In genomic region chr3:134309987-134310700, GRCh38 we compare ENCODE assay signal across 12 cellular contexts. TPM values are rescaled to one million over a fixed set of nuclear protein-coding genes. Genes with fewer than 3 reads are reported as not detected.
DNase-seq lines count a peak whose midpoint lies in the region; ATAC-seq and TF ChIP-seq lines count a peak whose summit lies in the region.
"Had no signal": no experiment of that assay in that cellular context is flagged by ENCODE, and none has a peak within 500 bp of the region (broad histone marks: within the 10 kb centered on the region; RNA-seq: fewer than 3 reads in every experiment).

No MANE protein-coding gene starts in this region.

- no peak for TF ChIP-seq CTCF in mammary epithelial cell (conservative IDR thresholded peaks at IDR 0.05 in 1 of 2, IDR thresholded peaks at IDR 0.05 in 1 of 2; ENCODE audit: extremely low read depth in 1 of 2, insufficient read depth in 1 of 2, low read depth in 1 of 2, low read length in 2 of 2)
- no peak for TF ChIP-seq CTCF in lung (IDR thresholded peaks at IDR 0.05; ENCODE audit: control extremely low read depth, extremely low read depth)
- TF ChIP-seq CTCF in thoracic aorta (IDR thresholded peaks at IDR 0.05) = no peak

- intact Hi-C loops in mammary epithelial cell (cut with micrococcal nuclease) = loop anchor here (2.0 to 10.0 kb wide), 3 partner anchors 97 to 445 kb away; no protein-coding TSS in a partner anchor

- H3K4me3 ChIP-seq in mammary epithelial cell (replicated peaks in 1 of 3; ENCODE audit: insufficient read depth in 1 of 3, low read depth in 2 of 3, low read length in 3 of 3) (no peak overlapping the region), lung (no peak overlapping the region), thoracic aorta (no peak overlapping the region)

- ATAC-seq in lung (ENCODE audit: insufficient read depth, low FRiP score) (peak; percentile 9), thoracic aorta (ENCODE audit: insufficient number of reproducible peaks, low FRiP score, low read depth) (no peak)

- peaks cover 53% of the 10 kb centered on the region for H3K4me1 ChIP-seq in mammary epithelial cell (ENCODE audit: insufficient read depth, low read length)
- H3K4me1 ChIP-seq in lung (ENCODE audit: control insufficient read depth in 2 of 2, insufficient read depth in 2 of 2, low read length in 2 of 2) = peaks cover 0 to 20% of the 10 kb centered on the region in 2 donors
- peaks cover 34 to 54% of the 10 kb centered on the region in 2 donors for H3K4me1 ChIP-seq in thoracic aorta (ENCODE audit: control insufficient read depth in 1 of 2, low read depth in 2 of 2)

- H4K20me1 ChIP-seq in mammary epithelial cell (ENCODE audit: insufficient read depth, low read length) = no peaks in the 10 kb centered on the region

- no TSS peak for BruUV-seq in mammary epithelial cell (replicated peaks; lab: Mats Ljungman, UMichigan)

- no peak overlapping the region for H3K9ac ChIP-seq in mammary epithelial cell (ENCODE audit: insufficient read depth, low read length)

- dilution Hi-C loops in mammary epithelial cell (cut with HindIII; ENCODE audit: low sequenced_read_pairs) = no loop called here

- H3K27ac ChIP-seq in mammary epithelial cell (ENCODE audit: insufficient read depth, low read depth, low read length) (no peak overlapping the region), lung (ENCODE audit: low read depth in 1 of 2, low read length in 1 of 2) (peak overlapping the region in 1 of 2 donors; percentile 71), thoracic aorta (peak overlapping the region; percentile 82 to 93)

- no peak for TF ChIP-seq EP300 in Ishikawa (IDR thresholded peaks at IDR 0.05; ENCODE audit: borderline replicate concordance)

- H3K4me2 ChIP-seq in mammary epithelial cell (ENCODE audit: insufficient read depth, low read depth, low read length) = no peak overlapping the region

- H2AFZ ChIP-seq in mammary epithelial cell (ENCODE audit: low read depth, low read length) = peak overlapping the region; percentile 10

- H3K9me3 ChIP-seq in mammary epithelial cell (replicated peaks; ENCODE audit: insufficient read depth, low read length) (no peaks in the 10 kb centered on the region), lung (ENCODE audit: control insufficient read depth in 2 of 2, insufficient read depth in 1 of 2, low read length in 1 of 2) (no peaks in the 10 kb centered on the region), thoracic aorta (no peaks in the 10 kb centered on the region)

- WGBS in mammary epithelial cell (ENCODE audit: low coverage, missing lambda C conversion rate) = 83% methylated on average over 9 of the region's 9 CpGs
- 59 to 62% methylated on average over 9 of the region's 9 CpGs for WGBS in lung, 2 donors

- TF ChIP-seq RAD21 in Ishikawa (IDR thresholded peaks at IDR 0.05; ENCODE audit: low read depth) = no peak

- H3K79me2 ChIP-seq in mammary epithelial cell (ENCODE audit: insufficient read depth, low read length) = no peaks in the 10 kb centered on the region

- H3K36me3 ChIP-seq in mammary epithelial cell (ENCODE audit: insufficient read depth, low read length) (no peaks in the 10 kb centered on the region), lung (ENCODE audit: control insufficient read depth in 2 of 2, insufficient read depth in 2 of 2, low read length in 2 of 2) (no peaks in the 10 kb centered on the region), thoracic aorta (no peaks in the 10 kb centered on the region)

- no peak for DNase-seq in mammary epithelial cell
- peak; percentile 74 for DNase-seq in lung (ENCODE audit: low spot score)
- DNase-seq in thoracic aorta (ENCODE audit: low spot score) = no peak
- no peak for DNase-seq in dermis blood vessel endothelial cell
- no peak for DNase-seq in islet precursor cell
- DNase-seq in stimulated activated CD4-positive, alpha-beta T cell treated with anti-CD3 and anti-CD28 coated beads, Interleukin-12 subunit alpha, Interleukin-12 subunit beta, amount 100 ng/mL, for 4 hours = no peak
- no peak for DNase-seq in activated CD8-positive, alpha-beta memory T cell treated with anti-CD3 and anti-CD28 coated beads, Interleukin-2, amount 50 U/mL, for 48 hours
- DNase-seq: Karpas-422; NCI-H774; stimulated activated CD4-positive, alpha-beta T cell treated with anti-CD3 and anti-CD28 coated beads, Interleukin-4, amount 100 ng/mL, for 4 hours; T-helper 2 cell had no signal

- H3K27me3 ChIP-seq in mammary epithelial cell (ENCODE audit: insufficient read depth, low read length) (no peaks in the 10 kb centered on the region), lung (ENCODE audit: control insufficient read depth, insufficient read depth) (no peaks in the 10 kb centered on the region), thoracic aorta (replicated peaks; ENCODE audit: insufficient read depth) (no peaks in the 10 kb centered on the region)

- CTCF ChIA-PET in mammary epithelial cell (lab: Charles Lee; ENCODE audit: low non-redundant PET) = no interaction called here

- in situ Hi-C loops in mammary epithelial cell (cut with MboI; ENCODE audit: low sequenced_read_pairs in 2 of 2) = loop anchor here (5.0 to 10.0 kb wide), 5 partner anchors 47 to 172 kb away; no protein-coding TSS in a partner anchor

TF ChIP-seq in Ishikawa, 13 proteins besides CTCF, POLR2A, EP300 and RAD21:
- TF ChIP-seq ZBTB7A (IDR thresholded peaks at IDR 0.05; ENCODE audit: low read depth) (0 out of 2 replicates have a peak, but pooled peaks have one; percentile 40), REST (IDR thresholded peaks at IDR 0.05; ENCODE audit: low read depth) (no peak)

RNA-seq across cellular contexts. Expression of gene RYK, which starts 59.5 kb away (rescaled TPM):
- total RNA-seq in mammary epithelial cell = 100 to 1,000 TPM in 1 of 2 donors, 10 to 100 TPM in 1; 76.3 to 171 TPM
- 49.6 TPM for polyA plus RNA-seq in mammary epithelial cell
- polyA minus RNA-seq in mammary epithelial cell = 117 TPM
- 100 to 1,000 TPM in 1 of 2 donors, 10 to 100 TPM in 1; 35.8 to 132 TPM for total RNA-seq in lung
- polyA plus RNA-seq in lung = 10 to 100 TPM; 22.1 to 22.2 TPM
- 10 to 100 TPM; 50.9 to 74.1 TPM for total RNA-seq in thoracic aorta
- 91.6 and 103 TPM in 2 replicates for total RNA-seq in dermis blood vessel endothelial cell
